Comparison of ENCODE assay signal across 8 cellular contexts in genomic region chr19:45676851-45677263, GRCh38. TPM values are rescaled to one million over a fixed set of nuclear protein-coding genes. Genes with fewer than 3 reads are reported as not detected.
DNase-seq lines count a peak whose midpoint lies in the region; ATAC-seq, FAIRE-seq and TF ChIP-seq lines count a peak whose summit lies in the region.

No MANE protein-coding gene starts in this region.

- peak overlapping the region in 1 of 2 experiments; percentile 69 for H3K14ac ChIP-seq in mesenchymal stem cell (ENCODE audit: low read length in 2 of 2)

- peak overlapping the region; percentile 54 to 57 for H3K4ac ChIP-seq in mesenchymal stem cell (ENCODE audit: low read depth in 1 of 2, low read length in 2 of 2)

- CTCF ChIA-PET in PC-9 (lab: Charles Lee) (interaction anchor here (0.5 to 1.5 kb wide), 12 partner anchors 15 to 676 kb away, joined by 3 to 20 read pairs (median 5); partner anchors contain the start of genes DMPK, QPCTL, SIX5 and SNRPD2), GM12878 (lab: Yijun Ruan, JAX) (interaction anchor here (0.5 to 3.3 kb wide), 6 partner anchors 13 to 895 kb away, joined by 3 to 27 read pairs (median 3); partner anchors contain the start of genes QPCTL and SNRPD2)

- H3K23ac ChIP-seq in mesenchymal stem cell (ENCODE audit: low read length in 2 of 2): peak overlapping the region in 1 of 2 experiments; percentile 35

- peak overlapping the region in 1 of 2 experiments; percentile 49 for H2BK12ac ChIP-seq in mesenchymal stem cell (ENCODE audit: low read length in 2 of 2)

- H3K4me3 ChIP-seq in GM08714 (ENCODE audit: low read length) (peak overlapping the region; percentile 23; the same call in 1 of the 2 replicates), PC-9 (peak overlapping the region; percentile 95), GM12878 (peak overlapping the region; percentile 63), mesenchymal stem cell (ENCODE audit: insufficient read depth in 1 of 2, low read depth in 1 of 2, low read length in 2 of 2) (peak overlapping the region in 1 of 2 experiments; percentile 41), tibial nerve (peak overlapping the region in 3 of 4 donors; percentile 2 to 43 (median 33))

- TF ChIP-seq POLR2A in GM12878 (IDR thresholded peaks at IDR 0.05; ENCODE audit: low read depth, low read length) (peak; percentile 65), tibial nerve (IDR thresholded peaks at IDR 0.05) (no peak)

- no peak overlapping the region for H2BK120ac ChIP-seq in mesenchymal stem cell (ENCODE audit: low read depth, low read length)

- no peaks in the 10 kb centered on the region for H4K20me1 ChIP-seq in PC-9 (ENCODE audit: insufficient read depth)
- H4K20me1 ChIP-seq in GM12878 (ENCODE audit: control insufficient read depth, insufficient read depth): no peaks in the 10 kb centered on the region; the same call in 1 of the 2 replicates

- in situ Hi-C loops in GM12878 (cut with MboI): no loop called here

- H2BK15ac ChIP-seq in mesenchymal stem cell (ENCODE audit: low read depth, poor library complexity, severe bottlenecking): no peak overlapping the region

- TF ChIP-seq CTCF in PC-9 (conservative IDR thresholded peaks at IDR 0.05) (no peak), GM12878 (IDR thresholded peaks at IDR 0.05 in 2 of 3, conservative IDR thresholded peaks at IDR 0.05 in 1 of 3; ENCODE audit: control insufficient read depth in 2 of 3, extremely low read depth in 1 of 3, insufficient read depth in 1 of 3, low read depth in 3 of 3, low read length in 3 of 3) (no peak), tibial nerve (IDR thresholded peaks at IDR 0.05) (no peak)

- no TSS peak for BruUV-seq in PC-9 (replicated peaks; lab: Mats Ljungman, UMichigan)
- BruUV-seq in GM12878 (replicated peaks; lab: Mats Ljungman, UMichigan): no TSS peak

- H4K8ac ChIP-seq in mesenchymal stem cell (ENCODE audit: low read length): peak overlapping the region; percentile 8

- POLR2A ChIA-PET in PC-9 (lab: Charles Lee; ENCODE audit: unreplicated experiment): interaction anchor here (0.6 to 1.4 kb wide), 11 partner anchors 9 to 783 kb away, joined by 3 to 17 read pairs (median 6); partner anchors contain the start of genes GIPR and SIX5
- POLR2A ChIA-PET in GM12878 (lab: Charles Lee): interaction anchor here (0.6 to 6.2 kb wide), 7 partner anchors 8 to 1065 kb away, joined by 3 to 54 read pairs (median 5); partner anchors contain the start of genes QPCTL, SIX5 and SNRPD2

- TF ChIP-seq RAD21 in GM12878 (IDR thresholded peaks at IDR 0.05; ENCODE audit: insufficient read depth, low read depth, low read length): no peak

- no peak overlapping the region for H2BK5ac ChIP-seq in mesenchymal stem cell (ENCODE audit: low read depth, low read length, poor library complexity, severe bottlenecking)

- 20% methylated on average over 25 of the region's 28 CpGs for WGBS in GM12878 (ENCODE audit: insufficient coverage, insufficient replicate concordance, low lambda C conversion rate, missing lambda C conversion rate)
- whole genome bisulfite sequencing in mesenchymal stem cell: 10% methylated on average over 27 of the region's 28 CpGs
- WGBS in tibial nerve, 2 donors: 7 to 11% methylated on average over 24 to 26 of the region's 28 CpGs

- H3K27ac ChIP-seq in PC-9 (peak overlapping the region; percentile 54), GM12878 (ENCODE audit: control insufficient read depth, insufficient read depth) (peak overlapping the region; percentile 1), mesenchymal stem cell (ENCODE audit: low read length, poor library complexity, severe bottlenecking) (no peak overlapping the region), tibial nerve (no peak overlapping the region)

- intact Hi-C loops in PC-9 (cut with micrococcal nuclease; ENCODE audit: unreplicated experiment): loop anchor here (2.0 kb wide), 1 partner anchor 16 kb away; the partner anchor contains the start of gene QPCTL
- intact Hi-C loops in GM12878 (cut with micrococcal nuclease; ENCODE audit: unreplicated experiment): no loop called here

- FAIRE-seq in GM12878 (lab: Jason Lieb, UNC): no peak

- peak; percentile 51 for ATAC-seq in GM12878
- ATAC-seq in GM21528 (IDR thresholded peaks at IDR 0.05; ENCODE audit: low FRiP score, unreplicated experiment): no peak

- peak overlapping the region; percentile 55; the same call in 1 of the 2 replicates for H3K9ac ChIP-seq in GM12878 (ENCODE audit: control insufficient read depth, insufficient read depth, low read length)
- H3K9ac ChIP-seq in mesenchymal stem cell (ENCODE audit: low read length): no peak overlapping the region

- SMC1A ChIA-PET in GM12878 (lab: Charles Lee; ENCODE audit: uncharacterized antibody, unreplicated experiment): interaction anchor here (1.0 to 2.8 kb wide), 3 partner anchors 10 to 31 kb away, joined by 3 to 9 read pairs (median 5); partner anchors contain the start of gene QPCTL

- H3K79me2 ChIP-seq in PC-9 (ENCODE audit: low read depth) (no peaks in the 10 kb centered on the region), GM12878 (ENCODE audit: control insufficient read depth, insufficient read depth, low read length) (no peaks in the 10 kb centered on the region)

- no peak for TF ChIP-seq EP300 in GM12878 (IDR thresholded peaks at IDR 0.05; ENCODE audit: borderline replicate concordance in 1 of 2, control insufficient read depth in 1 of 2, low read depth in 2 of 2, low read length in 2 of 2)
- no peak for TF ChIP-seq EP300 in tibial nerve (IDR thresholded peaks at IDR 0.05)

- no peaks in the 10 kb centered on the region for H3K79me1 ChIP-seq in mesenchymal stem cell (replicated peaks; ENCODE audit: low read length, poor library complexity, severe bottlenecking)

- H3K4me2 ChIP-seq in PC-9 (peak overlapping the region; percentile 87), GM12878 (ENCODE audit: control insufficient read depth, insufficient read depth) (peak overlapping the region; percentile 96), mesenchymal stem cell (ENCODE audit: low read length, poor library complexity, severe bottlenecking) (peak overlapping the region; percentile 36)

- peak in 1 of 2 experiments; percentile 43 for DNase-seq in PC-9
- DNase-seq in GM12878 (ENCODE audit: low read depth, low spot score): no peak
- DNase-seq in mesenchymal stem cell: no peak
- DNase-seq in tibial nerve (ENCODE audit: low spot score in 2 of 2): no peak
- DNase-seq in inferior parietal cortex (ENCODE audit: extremely low spot score): no peak
- no peak for DNase-seq in Ammon's horn (ENCODE audit: low spot score)

- H3K9me3 ChIP-seq in PC-9 (ENCODE audit: insufficient read depth, low read depth): no peaks in the 10 kb centered on the region
- H3K9me3 ChIP-seq in GM12878 (replicated peaks; ENCODE audit: control insufficient read depth, insufficient read depth, low read length): no peaks in the 10 kb centered on the region
- no peaks in the 10 kb centered on the region for H3K9me3 ChIP-seq in mesenchymal stem cell (ENCODE audit: control insufficient read depth, low read length)
- H3K9me3 ChIP-seq in tibial nerve: no peaks in the 10 kb centered on the region

- peaks cover 38% of the 10 kb centered on the region; the same call in 1 of the 2 replicates for H3F3A ChIP-seq in PC-9 (ENCODE audit: insufficient read depth, low read depth)

- H4K91ac ChIP-seq in mesenchymal stem cell (ENCODE audit: low read length): peak overlapping the region; percentile 52

- H3K9me2 ChIP-seq in PC-9 (ENCODE audit: insufficient read depth): no peaks in the 10 kb centered on the region

- peak overlapping the region; percentile 19 to 48 for H3K18ac ChIP-seq in mesenchymal stem cell (ENCODE audit: low read depth in 1 of 2, low read length in 2 of 2)

- H2AK5ac ChIP-seq in mesenchymal stem cell (ENCODE audit: low read length, severe bottlenecking): no peak overlapping the region

- peaks cover 20% of the 10 kb centered on the region for H3K4me1 ChIP-seq in PC-9 (replicated peaks; ENCODE audit: insufficient read depth)
- H3K4me1 ChIP-seq in GM12878 (ENCODE audit: control insufficient read depth, insufficient read depth, low read length): peaks cover 16% of the 10 kb centered on the region
- H3K4me1 ChIP-seq in mesenchymal stem cell (ENCODE audit: control insufficient read depth, insufficient read depth, low read depth, low read length): peaks cover 17% of the 10 kb centered on the region
- H3K4me1 ChIP-seq in tibial nerve: peaks cover 0 to 27% (median 10%) of the 10 kb centered on the region in 4 donors

- RAD21 ChIA-PET in GM12878 (lab: Charles Lee; ENCODE audit: unreplicated experiment): interaction anchor here (0.8 to 2.1 kb wide), 4 partner anchors 8 to 109 kb away, joined by 3 to 9 read pairs (median 4); partner anchors contain the start of genes GIPR, QPCTL and SNRPD2

- H3K27me3 ChIP-seq in PC-9 (ENCODE audit: insufficient read depth, low read depth) (no peaks in the 10 kb centered on the region), GM12878 (replicated peaks in 1 of 2; ENCODE audit: control insufficient read depth in 2 of 2, insufficient read depth in 2 of 2, low read length in 1 of 2) (no peaks in the 10 kb centered on the region), mesenchymal stem cell (ENCODE audit: control insufficient read depth in 1 of 2, insufficient read depth in 1 of 2, low read length in 2 of 2) (peaks cover 0 to 51% of the 10 kb centered on the region in 2 experiments), tibial nerve (peaks cover 5 to 77% of the 10 kb centered on the region in 2 donors)

- peak overlapping the region; percentile 93 for H2AFZ ChIP-seq in PC-9
- H2AFZ ChIP-seq in GM12878 (ENCODE audit: control insufficient read depth, low read depth, low read length): peak overlapping the region; percentile 64
- no peak overlapping the region for H2AFZ ChIP-seq in mesenchymal stem cell (ENCODE audit: low read depth, low read length)

- H3K36me3 ChIP-seq in PC-9 (ENCODE audit: low read depth) (no peaks in the 10 kb centered on the region), GM12878 (ENCODE audit: control insufficient read depth in 2 of 2, insufficient read depth in 2 of 2, low read length in 1 of 2) (peaks cover 3 to 6% of the 10 kb centered on the region in 2 experiments; a peak in 3 of 4 replicates), mesenchymal stem cell (ENCODE audit: control insufficient read depth in 1 of 2, insufficient read depth in 2 of 2, low read depth in 1 of 2, low read length in 2 of 2) (no peaks in the 10 kb centered on the region), tibial nerve (no peaks in the 10 kb centered on the region)

RNA-seq across cellular contexts. Expression of gene GIPR, which starts 8.8 kb away (rescaled TPM):
- 5.8 and 6.7 TPM in 2 replicates for total RNA-seq in PC-9 (2021)
- 85.9 and 95.2 TPM in 2 replicates for total RNA-seq in GM12878 (2013; cell fraction: nucleolus; rRNA removed)
- 14.5 and 17.8 TPM in 2 replicates for total RNA-seq in GM12878 (2014; rRNA removed)
- total RNA-seq in GM12878 (2014; rRNA removed; fragmentation: Illumina TruSeq; extraction: Trizol): 17.9 and 18.0 TPM in 2 replicates
- total RNA-seq in GM12878 (2021): 22.1 and 25.6 TPM in 2 replicates
- polyA plus RNA-seq in GM12878 (2011; ENCODE audit: low read depth): 19.2 TPM
- polyA plus RNA-seq in GM12878 (2011; rRNA removed): 12.3 and 13.8 TPM in 2 replicates
- polyA plus RNA-seq in GM12878 (2011; cell fraction: cytosol; rRNA removed): 9.7 and 14.7 TPM in 2 replicates
- 121 and 135 TPM in 2 replicates for polyA plus RNA-seq in GM12878 (2011; cell fraction: nucleus; rRNA removed)
- polyA plus RNA-seq in GM12878 (2012): 31.5 and 53.5 TPM in 2 replicates
- polyA plus RNA-seq in GM12878 (2014; fragmentation: Illumina TruSeq; extraction: Trizol): 10.5 and 13.6 TPM in 2 replicates
- 1 to 10 TPM; 1.7 TPM for polyA plus RNA-seq in GM12878 (2014; fragmentation: Nextera tagmentation; extraction: Ambion mirVana)
- 26.3 and 27.1 TPM in 2 replicates for polyA plus RNA-seq in GM12878 (2014; rRNA removed)
- polyA plus RNA-seq in GM12878 (2016; fragmentation: Nextera tagmentation; extraction: Ambion mirVana): 1 to 10 TPM; 4.2 to 5.4 TPM
- polyA minus RNA-seq in GM12878 (2011; rRNA and poly(A)+ RNA removed): 19.0 and 34.2 TPM in 2 replicates
- polyA minus RNA-seq in GM12878 (2011; cell fraction: cytosol; rRNA and poly(A)+ RNA removed): 7.2 and 8.6 TPM in 2 replicates
- 47.6 and 63.2 TPM in 2 replicates for polyA minus RNA-seq in GM12878 (2011; cell fraction: nucleus; rRNA and poly(A)+ RNA removed)
- 6.2 TPM for polyA plus RNA-seq in mesenchymal stem cell (2013, experiment 1 of 2)
- 5.2 TPM for polyA plus RNA-seq in mesenchymal stem cell (2013, experiment 2 of 2)
- total RNA-seq in tibial nerve: 1 to 10 TPM in 1 of 4 donors, under 1 TPM in 1, not detected in 2; 0.98 to 2.4 TPM

RNA-seq across cellular contexts. Expression of gene SNRPD2, which starts 14.9 kb away (rescaled TPM):
- total RNA-seq in PC-9 (2021) (718 and 740 TPM in 2 replicates), GM12878 (2014; rRNA removed) (600 and 677 TPM in 2 replicates), GM12878 (2014; rRNA removed; fragmentation: Illumina TruSeq; extraction: Trizol) (526 and 536 TPM in 2 replicates), GM12878 (2021) (806 and 844 TPM in 2 replicates), tibial nerve (100 to 1,000 TPM; 125 to 151 (median 137) TPM)
- 19.1 and 20.3 TPM in 2 replicates for total RNA-seq in GM12878 (2013; cell fraction: nucleolus; rRNA removed)
- 1,217 TPM for polyA plus RNA-seq in GM12878 (2011; ENCODE audit: low read depth)
- polyA plus RNA-seq in GM12878 (2011; rRNA removed) (939 and 1,096 TPM in 2 replicates), GM12878 (2014; fragmentation: Illumina TruSeq; extraction: Trizol) (529 and 569 TPM in 2 replicates), GM12878 (2014; fragmentation: Nextera tagmentation; extraction: Ambion mirVana) (1,000 to 10,000 TPM; 3,237 to 3,621 TPM), GM12878 (2014; rRNA removed) (736 and 920 TPM in 2 replicates), GM12878 (2016; fragmentation: Nextera tagmentation; extraction: Ambion mirVana) (1,000 to 10,000 TPM; 1,262 to 1,451 TPM)
- polyA plus RNA-seq in GM12878 (2011; cell fraction: cytosol; rRNA removed): 658 and 666 TPM in 2 replicates
- polyA plus RNA-seq in GM12878 (2011; cell fraction: nucleus; rRNA removed): 281 and 330 TPM in 2 replicates
- 408 and 604 TPM in 2 replicates for polyA plus RNA-seq in GM12878 (2012)
- 108 and 145 TPM in 2 replicates for polyA minus RNA-seq in GM12878 (2011; rRNA and poly(A)+ RNA removed)
- polyA minus RNA-seq in GM12878 (2011; cell fraction: cytosol; rRNA and poly(A)+ RNA removed): 68.6 and 75.2 TPM in 2 replicates
- 41.1 and 50.2 TPM in 2 replicates for polyA minus RNA-seq in GM12878 (2011; cell fraction: nucleus; rRNA and poly(A)+ RNA removed)
- 1,303 TPM for polyA plus RNA-seq in mesenchymal stem cell (2013, experiment 1 of 2)
- 1,356 TPM for polyA plus RNA-seq in mesenchymal stem cell (2013, experiment 2 of 2)

RNA-seq across cellular contexts. Expression of gene QPCTL, which starts 15.6 kb away (rescaled TPM):
- 27.6 and 42.8 TPM in 2 replicates for total RNA-seq in PC-9 (2021)
- total RNA-seq in GM12878 (2013; cell fraction: nucleolus; rRNA removed): 10.1 and 11.3 TPM in 2 replicates
- 17.5 and 19.4 TPM in 2 replicates for total RNA-seq in GM12878 (2014; rRNA removed)
- 6.9 and 7.6 TPM in 2 replicates for total RNA-seq in GM12878 (2014; rRNA removed; fragmentation: Illumina TruSeq; extraction: Trizol)
- total RNA-seq in GM12878 (2021): 22.6 and 23.9 TPM in 2 replicates
- 8.6 TPM for polyA plus RNA-seq in GM12878 (2011; ENCODE audit: low read depth)
- 6.1 and 11.3 TPM in 2 replicates for polyA plus RNA-seq in GM12878 (2011; rRNA removed)
- polyA plus RNA-seq in GM12878 (2011; cell fraction: cytosol; rRNA removed): 21.2 and 21.3 TPM in 2 replicates
- 61.2 and 61.4 TPM in 2 replicates for polyA plus RNA-seq in GM12878 (2011; cell fraction: nucleus; rRNA removed)
- 13.0 and 16.8 TPM in 2 replicates for polyA plus RNA-seq in GM12878 (2012)
- polyA plus RNA-seq in GM12878 (2014; fragmentation: Illumina TruSeq; extraction: Trizol): 7.4 and 9.0 TPM in 2 replicates
- polyA plus RNA-seq in GM12878 (2014; fragmentation: Nextera tagmentation; extraction: Ambion mirVana): 1 to 10 TPM; 1.1 to 1.7 TPM
- 21.0 and 24.1 TPM in 2 replicates for polyA plus RNA-seq in GM12878 (2014; rRNA removed)
- 10 to 100 TPM; 11.1 to 12.6 TPM for polyA plus RNA-seq in GM12878 (2016; fragmentation: Nextera tagmentation; extraction: Ambion mirVana)
- 9.5 and 15.0 TPM in 2 replicates for polyA minus RNA-seq in GM12878 (2011; rRNA and poly(A)+ RNA removed)
- polyA minus RNA-seq in GM12878 (2011; cell fraction: cytosol; rRNA and poly(A)+ RNA removed): 6.7 and 7.9 TPM in 2 replicates
- polyA minus RNA-seq in GM12878 (2011; cell fraction: nucleus; rRNA and poly(A)+ RNA removed): 9.9 and 10.3 TPM in 2 replicates
- 12.2 TPM for polyA plus RNA-seq in mesenchymal stem cell (2013, experiment 1 of 2)
- 11.9 TPM for polyA plus RNA-seq in mesenchymal stem cell (2013, experiment 2 of 2)
- total RNA-seq in tibial nerve: 10 to 100 TPM in 2 of 4 donors, 1 to 10 TPM in 2; 5.9 to 13.2 (median 10.5) TPM

RNA-seq across cellular contexts. Expression of gene EML2, which starts 37.7 kb away (rescaled TPM):
- total RNA-seq in PC-9 (2021) (61.7 and 68.9 TPM in 2 replicates), GM12878 (2014; rRNA removed) (44.0 and 46.7 TPM in 2 replicates), GM12878 (2014; rRNA removed; fragmentation: Illumina TruSeq; extraction: Trizol) (23.4 and 23.8 TPM in 2 replicates), GM12878 (2021) (64.0 and 72.2 TPM in 2 replicates), tibial nerve (10 to 100 TPM; 21.0 to 57.1 (median 25.0) TPM)
- 163 and 188 TPM in 2 replicates for total RNA-seq in GM12878 (2013; cell fraction: nucleolus; rRNA removed)
- polyA plus RNA-seq in GM12878 (2011; ENCODE audit: low read depth): 29.8 TPM
- polyA plus RNA-seq in GM12878 (2011; rRNA removed) (28.4 and 47.7 TPM in 2 replicates), GM12878 (2014; fragmentation: Illumina TruSeq; extraction: Trizol) (18.2 and 25.3 TPM in 2 replicates), GM12878 (2014; fragmentation: Nextera tagmentation; extraction: Ambion mirVana) (1 to 10 TPM; 1.6 to 2.2 TPM), GM12878 (2014; rRNA removed) (56.1 and 56.6 TPM in 2 replicates), GM12878 (2016; fragmentation: Nextera tagmentation; extraction: Ambion mirVana) (10 to 100 TPM; 27.4 to 27.6 TPM)
- 56.3 and 65.9 TPM in 2 replicates for polyA plus RNA-seq in GM12878 (2011; cell fraction: cytosol; rRNA removed)
- 324 and 327 TPM in 2 replicates for polyA plus RNA-seq in GM12878 (2011; cell fraction: nucleus; rRNA removed)
- 60.4 and 77.9 TPM in 2 replicates for polyA plus RNA-seq in GM12878 (2012)
- 48.7 and 64.3 TPM in 2 replicates for polyA minus RNA-seq in GM12878 (2011; rRNA and poly(A)+ RNA removed)
- polyA minus RNA-seq in GM12878 (2011; cell fraction: cytosol; rRNA and poly(A)+ RNA removed): 22.5 and 26.9 TPM in 2 replicates
- 71.6 and 94.8 TPM in 2 replicates for polyA minus RNA-seq in GM12878 (2011; cell fraction: nucleus; rRNA and poly(A)+ RNA removed)
- 13.5 TPM for polyA plus RNA-seq in mesenchymal stem cell (2013, experiment 1 of 2)
- polyA plus RNA-seq in mesenchymal stem cell (2013, experiment 2 of 2): 13.8 TPM

RNA-seq across cellular contexts. Expression of gene FBXO46, which starts 53.8 kb away (rescaled TPM):
- total RNA-seq in PC-9 (2021) (33.3 and 45.5 TPM in 2 replicates), GM12878 (2014; rRNA removed) (23.6 and 26.4 TPM in 2 replicates), GM12878 (2014; rRNA removed; fragmentation: Illumina TruSeq; extraction: Trizol) (8.3 and 11.0 TPM in 2 replicates), GM12878 (2021) (50.4 and 61.5 TPM in 2 replicates), tibial nerve (10 to 100 TPM in 3 of 4 donors, 1 to 10 TPM in 1; 9.8 to 15.9 (median 13.7) TPM)
- 42.3 and 45.5 TPM in 2 replicates for total RNA-seq in GM12878 (2013; cell fraction: nucleolus; rRNA removed)
- 8.0 TPM for polyA plus RNA-seq in GM12878 (2011; ENCODE audit: low read depth)
- polyA plus RNA-seq in GM12878 (2011; rRNA removed) (4.3 and 5.9 TPM in 2 replicates), GM12878 (2014; fragmentation: Illumina TruSeq; extraction: Trizol) (11.3 and 17.2 TPM in 2 replicates), GM12878 (2014; fragmentation: Nextera tagmentation; extraction: Ambion mirVana) (1 to 10 TPM; 2.5 to 7.1 TPM), GM12878 (2014; rRNA removed) (25.3 and 31.3 TPM in 2 replicates), GM12878 (2016; fragmentation: Nextera tagmentation; extraction: Ambion mirVana) (10 to 100 TPM; 16.1 to 28.8 TPM)
- 10.1 and 12.8 TPM in 2 replicates for polyA plus RNA-seq in GM12878 (2011; cell fraction: cytosol; rRNA removed)
- 23.3 and 70.0 TPM in 2 replicates for polyA plus RNA-seq in GM12878 (2011; cell fraction: nucleus; rRNA removed)
- polyA plus RNA-seq in GM12878 (2012): 20.2 and 20.5 TPM in 2 replicates
- 6.6 and 15.0 TPM in 2 replicates for polyA minus RNA-seq in GM12878 (2011; rRNA and poly(A)+ RNA removed)
- 9.8 and 11.3 TPM in 2 replicates for polyA minus RNA-seq in GM12878 (2011; cell fraction: cytosol; rRNA and poly(A)+ RNA removed)
- polyA minus RNA-seq in GM12878 (2011; cell fraction: nucleus; rRNA and poly(A)+ RNA removed): 5.2 and 19.3 TPM in 2 replicates
- polyA plus RNA-seq in mesenchymal stem cell (2013, experiment 1 of 2): 5.3 TPM
- polyA plus RNA-seq in mesenchymal stem cell (2013, experiment 2 of 2): 5.1 TPM

Comparison
In these comparisons a context has a peak if more than half of its experiments do, and no peak if none do; other contexts are left out.
1. H3K27ac ChIP-seq: peak in PC-9 (single experiment) and GM12878 (single experiment); none in mesenchymal stem cell (single experiment) and tibial nerve (0 of 4).
2. H3K4me2 ChIP-seq: peak in every context shown above with its lines; median percentile 96 in GM12878; 87 in PC-9; 36 in mesenchymal stem cell.